In genomic region chr9:137590469-137591383, GRCh38 we compare ENCODE assay signal across 1 cellular context.
TF ChIP-seq lines count a peak whose summit lies in the region.

TSS of gene ZMYND19 (minus strand) at chr9:137590512. CDS start at chr9:137590263, 249 bp downstream.

TF ChIP-seq in HEK293, 187 proteins besides CTCF, POLR2A, EP300 and RAD21 (continued from another document and continues in another):
- TF ChIP-seq ZSCAN5A (tag by site-specific recombination; IDR thresholded peaks at IDR 0.05) (peak; percentile 90), ZSCAN23 (tag by site-specific recombination; IDR thresholded peaks at IDR 0.05) (no peak), ZNF239 (tag by site-specific recombination; IDR thresholded peaks at IDR 0.05) (no peak), ZNF791 (tag by site-specific recombination; IDR thresholded peaks at IDR 0.05) (no peak), ZNF670 (tag by site-specific recombination; IDR thresholded peaks at IDR 0.05; ENCODE audit: low read depth) (no peak), ZXDB (tag by site-specific recombination; IDR thresholded peaks at IDR 0.05) (peak; percentile 60), HOXD13 (CRISPR knock-in tag; IDR thresholded peaks at IDR 0.05; ENCODE audit: borderline replicate concordance) (no peak), ZNF549 (tag by site-specific recombination; IDR thresholded peaks at IDR 0.05) (no peak), GLI4 (tag by site-specific recombination; IDR thresholded peaks at IDR 0.05) (no peak), PRDM2 (tag by site-specific recombination; IDR thresholded peaks at IDR 0.05; ENCODE audit: borderline replicate concordance) (no peak), ZNF571 (tag by site-specific recombination; IDR thresholded peaks at IDR 0.05) (no peak), ZNF121 (tag by site-specific recombination; IDR thresholded peaks at IDR 0.05) (no peak), ZNF529 (tag by site-specific recombination; IDR thresholded peaks at IDR 0.05; ENCODE audit: insufficient replicate concordance) (no peak), ZNF621 (tag by site-specific recombination; IDR thresholded peaks at IDR 0.05) (no peak), ZNF654 (tag by site-specific recombination; IDR thresholded peaks at IDR 0.05; ENCODE audit: low read depth) (no peak), ZNF211 (tag by site-specific recombination; IDR thresholded peaks at IDR 0.05; ENCODE audit: low read depth) (no peak), ZNF311 (tag by site-specific recombination; IDR thresholded peaks at IDR 0.05; ENCODE audit: borderline replicate concordance) (no peak), SP7 (tag by site-specific recombination; IDR thresholded peaks at IDR 0.05) (peak; percentile 60), ZSCAN4 (tag by site-specific recombination; IDR thresholded peaks at IDR 0.05) (no peak), ZNF132 (tag by site-specific recombination; IDR thresholded peaks at IDR 0.05; ENCODE audit: borderline replicate concordance) (no peak), IKZF3 (tag by site-specific recombination; IDR thresholded peaks at IDR 0.05) (no peak), ZNF324 (tag by site-specific recombination; IDR thresholded peaks at IDR 0.05) (no peak), ZNF138 (tag by site-specific recombination; IDR thresholded peaks at IDR 0.05; ENCODE audit: borderline replicate concordance) (no peak), ZNF214 (tag by site-specific recombination; IDR thresholded peaks at IDR 0.05; ENCODE audit: borderline replicate concordance) (no peak), ZNF548 (tag by site-specific recombination; IDR thresholded peaks at IDR 0.05) (no peak), HOXC10 (CRISPR knock-in tag; IDR thresholded peaks at IDR 0.05) (no peak), KLF8 (tag by site-specific recombination; IDR thresholded peaks at IDR 0.05) (peak; percentile 94), TCF7L2 (IDR thresholded peaks at IDR 0.05; ENCODE audit: borderline replicate concordance, low read depth, low read length) (no peak), ZNF639 (tag by site-specific recombination; IDR thresholded peaks at IDR 0.05) (no peak), ZNF2 (tag by site-specific recombination; IDR thresholded peaks at IDR 0.05) (no peak), HIC1 (tag by site-specific recombination; IDR thresholded peaks at IDR 0.05) (peak; percentile 36; the same call in 1 of the 2 replicates), ZNF146 (tag by site-specific recombination; IDR thresholded peaks at IDR 0.05) (no peak), MEIS1 (CRISPR knock-in tag; IDR thresholded peaks at IDR 0.05; ENCODE audit: borderline replicate concordance) (no peak), ZNF792 (tag by site-specific recombination; IDR thresholded peaks at IDR 0.05) (no peak), ZNF660 (tag by site-specific recombination; IDR thresholded peaks at IDR 0.05) (no peak; the same call in 1 of the 2 replicates), ZBTB26 (tag by site-specific recombination; optimal IDR thresholded peaks at IDR 0.05) (peak; percentile 94), ZNF175 (tag by site-specific recombination; IDR thresholded peaks at IDR 0.05) (no peak), ZEB2 (tag by site-specific recombination; IDR thresholded peaks at IDR 0.05) (peak; percentile 64; the same call in 1 of the 2 replicates), ZNF280C (tag by site-specific recombination; IDR thresholded peaks at IDR 0.05) (no peak), YY1 (tag by site-specific recombination; IDR thresholded peaks at IDR 0.05) (no peak), ZNF560 (tag by site-specific recombination; IDR thresholded peaks at IDR 0.05; ENCODE audit: borderline replicate concordance) (no peak), ZSCAN16 (tag by site-specific recombination; IDR thresholded peaks at IDR 0.05) (no peak), ZNF645 (tag by site-specific recombination; IDR thresholded peaks at IDR 0.05) (no peak), ZNF561 (tag by site-specific recombination; IDR thresholded peaks at IDR 0.05; ENCODE audit: borderline replicate concordance) (no peak), ZNF423 (tag by site-specific recombination; IDR thresholded peaks at IDR 0.05) (no peak), ZNF580 (tag by site-specific recombination; IDR thresholded peaks at IDR 0.05) (no peak), ZNF629 (tag by site-specific recombination; IDR thresholded peaks at IDR 0.05) (0 out of 2 replicates have a peak, but pooled peaks have one; percentile 14), ZNF501 (tag by site-specific recombination; IDR thresholded peaks at IDR 0.05) (0 out of 2 replicates have a peak, but pooled peaks have one; percentile 66), ZNF843 (tag by site-specific recombination; IDR thresholded peaks at IDR 0.05) (no peak), ZNF555 (tag by site-specific recombination; conservative IDR thresholded peaks at IDR 0.05) (no peak), ZNF488 (tag by site-specific recombination; IDR thresholded peaks at IDR 0.05) (no peak), WT1 (tag by site-specific recombination; IDR thresholded peaks at IDR 0.05) (no peak)
